8 cellular contexts compared by ENCODE assay signal in the genomic region with DNA sequence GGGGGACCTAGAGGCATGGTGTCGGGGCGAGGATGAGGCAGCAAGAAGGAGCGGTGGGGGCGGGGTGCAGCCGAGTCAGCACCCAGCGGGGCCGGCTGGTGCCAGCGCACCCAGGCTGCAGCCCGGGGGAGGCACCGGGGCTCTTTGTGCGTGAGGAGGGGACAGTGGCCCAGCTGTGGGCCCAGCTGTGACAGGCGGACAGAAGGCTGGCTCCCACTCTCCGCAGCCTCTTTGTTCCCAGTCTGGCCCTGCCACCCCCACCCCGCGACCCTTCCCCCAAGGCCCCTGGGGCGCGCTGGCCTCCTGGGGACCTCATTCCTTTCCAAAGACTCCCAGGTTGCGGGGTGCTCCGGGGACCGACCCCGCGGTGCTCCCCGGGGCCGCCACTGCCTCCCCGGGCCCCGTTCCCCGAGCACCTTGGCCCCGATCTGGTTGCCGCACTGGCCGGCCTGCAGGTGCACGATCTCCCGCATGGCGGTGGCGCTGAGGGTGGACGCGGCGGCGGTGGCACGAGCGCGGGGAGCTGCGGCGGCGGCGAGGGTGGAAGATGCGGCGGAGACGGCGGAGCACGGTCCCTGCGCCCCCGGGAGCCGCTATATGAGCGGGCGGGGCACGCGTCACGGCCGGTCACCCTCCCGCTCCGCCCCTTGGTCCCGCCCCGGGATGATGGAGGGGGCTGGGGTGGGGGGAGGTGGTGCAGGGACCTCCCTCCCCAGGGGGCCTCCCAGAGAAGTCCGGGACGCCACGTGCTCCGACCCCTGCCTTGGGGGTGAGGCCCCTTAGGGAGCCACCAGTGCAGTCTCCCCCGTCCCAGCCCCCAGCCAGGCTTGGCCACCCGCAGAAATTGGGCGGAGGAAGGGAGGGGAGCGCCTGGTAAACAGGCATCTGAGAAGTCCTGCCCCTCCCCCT. TPM values are rescaled to one million over a fixed set of nuclear protein-coding genes. Genes with fewer than 3 reads are reported as not detected.
DNase-seq lines count a peak whose midpoint lies in the region; ATAC-seq and TF ChIP-seq lines count a peak whose summit lies in the region.

TUBB4A (minus strand) TSS at position 570 of the 909 bp plus-strand sequence; CDS start at position 473, 97 bp downstream.

- no peaks in the 10 kb centered on the region for H3K36me3 Mint-ChIP-seq in activated CD8-positive, alpha-beta memory T cell treated with anti-CD3 and anti-CD28 coated beads, Interleukin-2, amount 10 ng/mL, durations not matched to agents 7 days and 5 days
- peaks cover 7% of the 10 kb centered on the region for H3K36me3 Mint-ChIP-seq in glutamatergic neuron (ENCODE audit: unreplicated experiment)

- peak; percentile 76 for ATAC-seq in activated CD8-positive, alpha-beta memory T cell treated with anti-CD3 and anti-CD28 coated beads, Interleukin-2, amount 10 ng/mL, durations not matched to agents 7 days and 5 days
- ATAC-seq in HG02798 (IDR thresholded peaks at IDR 0.05; ENCODE audit: poor library complexity, unreplicated experiment): no peak
- no peak for ATAC-seq in GM18858 (IDR thresholded peaks at IDR 0.05; ENCODE audit: unreplicated experiment)

- no peak within 1 kb of the TSS for H3K27ac Mint-ChIP-seq in activated CD8-positive, alpha-beta memory T cell treated with anti-CD3 and anti-CD28 coated beads, Interleukin-2, amount 10 ng/mL, durations not matched to agents 7 days and 5 days
- peak within 1 kb of the TSS; percentile 97 for H3K27ac Mint-ChIP-seq in glutamatergic neuron (ENCODE audit: unreplicated experiment)

- peaks cover 32% of the 10 kb centered on the region for H3K4me1 Mint-ChIP-seq in activated CD8-positive, alpha-beta memory T cell treated with anti-CD3 and anti-CD28 coated beads, Interleukin-2, amount 10 ng/mL, durations not matched to agents 7 days and 5 days
- H3K4me1 Mint-ChIP-seq in glutamatergic neuron (ENCODE audit: low read depth, unreplicated experiment): peaks cover 4% of the 10 kb centered on the region

- in situ Hi-C loops in brain microvascular endothelial cell (cut with HindIII; ENCODE audit: low pct_ligation_motif_present, low sequenced_read_pairs): no loop called here

- H3K4me3 ChIP-seq in brain microvascular endothelial cell (ENCODE audit: low read depth, low read length): no peak within 1 kb of the TSS

- intact Hi-C loops in posterior cingulate gyrus (cut with DNase I): loop anchor here (10.0 kb wide), 1 partner anchor 137 kb away; the partner anchor contains the start of gene CLPP

- H3K4me3 Mint-ChIP-seq in activated CD8-positive, alpha-beta memory T cell treated with anti-CD3 and anti-CD28 coated beads, Interleukin-2, amount 10 ng/mL, durations not matched to agents 7 days and 5 days: peak within 1 kb of the TSS; percentile 73
- peak within 1 kb of the TSS; percentile 99 for H3K4me3 Mint-ChIP-seq in glutamatergic neuron (ENCODE audit: unreplicated experiment)

- H3K27ac ChIP-seq in brain microvascular endothelial cell: no peak within 1 kb of the TSS

- H3K27me3 Mint-ChIP-seq in activated CD8-positive, alpha-beta memory T cell treated with anti-CD3 and anti-CD28 coated beads, Interleukin-2, amount 10 ng/mL, durations not matched to agents 7 days and 5 days: peaks cover 9% of the 10 kb centered on the region
- H3K27me3 Mint-ChIP-seq in glutamatergic neuron (ENCODE audit: unreplicated experiment): peaks cover 10% of the 10 kb centered on the region

- no peaks in the 10 kb centered on the region for H3K36me3 ChIP-seq in brain microvascular endothelial cell (replicated peaks)

- CTCF ChIA-PET in activated CD8-positive, alpha-beta memory T cell treated with anti-CD3 and anti-CD28 coated beads, Interleukin-2, amount 10 ng/mL, durations not matched to agents 7 days and 5 days (lab: Charles Lee): interaction anchor here (1.0 to 4.3 kb wide), 3 partner anchors 12 to 21 kb away, joined by 6 to 23 read pairs (median 7); partner anchors contain the start of gene DENND1C

- H3K9me3 Mint-ChIP-seq in activated CD8-positive, alpha-beta memory T cell treated with anti-CD3 and anti-CD28 coated beads, Interleukin-2, amount 10 ng/mL, durations not matched to agents 7 days and 5 days (ENCODE audit: low read depth): no peaks in the 10 kb centered on the region
- H3K9me3 Mint-ChIP-seq in glutamatergic neuron (ENCODE audit: unreplicated experiment): peaks cover 5% of the 10 kb centered on the region

- no peak for TF ChIP-seq CTCF in glutamatergic neuron (IDR thresholded peaks at IDR 0.05; ENCODE audit: partially characterized antibody, unreplicated experiment)
- TF ChIP-seq CTCF in brain microvascular endothelial cell (IDR thresholded peaks at IDR 0.05; ENCODE audit: low read depth, low read length, missing control alignments): no peak

- DNase-seq in stimulated activated naive CD4-positive, alpha-beta T cell (lab: John Stamatoyannopoulos, UW): peak in 4 of 6 experiments; percentile 6 to 22 (median 17)
- no peak for DNase-seq in stimulated activated naive CD4-positive, alpha-beta T cell treated with Interleukin-2 at 50 U/mL for 16 hours (lab: John Stamatoyannopoulos, UW)
- DNase-seq in activated CD8-positive, alpha-beta memory T cell treated with anti-CD3 and anti-CD28 coated beads, Interleukin-2, amount 10 ng/mL, durations not matched to agents 7 days and 5 days: peak; percentile 65
- peak; percentile 80 for DNase-seq in glutamatergic neuron
- peak; percentile 84 to 99 (median 90) for DNase-seq in posterior cingulate gyrus
- DNase-seq in brain microvascular endothelial cell: no peak

- peaks cover 12% of the 10 kb centered on the region for H3K27me3 ChIP-seq in brain microvascular endothelial cell (replicated peaks)

RNA-seq across cellular contexts. Expression of gene TUBB4A, which starts in this region (rescaled TPM):
- total RNA-seq in activated CD8-positive, alpha-beta memory T cell treated with anti-CD3 and anti-CD28 coated beads, Interleukin-2, amount 10 ng/mL, durations not matched to agents 7 days and 5 days: 1 to 10 TPM; 7.5 to 8.1 TPM
- total RNA-seq in glutamatergic neuron (ENCODE audit: unreplicated experiment): 225 TPM

Comparison
In these comparisons a context has a peak if more than half of its experiments do, and no peak if none do; other contexts are left out.
1. RNA of gene TUBB4A (total RNA-seq): 225 TPM in glutamatergic neuron (single experiment); 7.5 to 8.1 TPM in activated CD8-positive, alpha-beta memory T cell treated with anti-CD3 and anti-CD28 coated beads, Interleukin-2, amount 10 ng/mL, durations not matched to agents 7 days and 5 days; every median in the first group is over 10 times any median in the second.
2. DNase-seq: peak in stimulated activated naive CD4-positive, alpha-beta T cell (4 of 6), activated CD8-positive, alpha-beta memory T cell treated with anti-CD3 and anti-CD28 coated beads, Interleukin-2, amount 10 ng/mL, durations not matched to agents 7 days and 5 days (single experiment), glutamatergic neuron (single experiment) and posterior cingulate gyrus (10 of 10); none in stimulated activated naive CD4-positive, alpha-beta T cell treated with Interleukin-2 at 50 U/mL for 16 hours (single experiment) and brain microvascular endothelial cell (single experiment).